Comparison of ENCODE assay signal across 22 cellular contexts in the genomic region with DNA sequence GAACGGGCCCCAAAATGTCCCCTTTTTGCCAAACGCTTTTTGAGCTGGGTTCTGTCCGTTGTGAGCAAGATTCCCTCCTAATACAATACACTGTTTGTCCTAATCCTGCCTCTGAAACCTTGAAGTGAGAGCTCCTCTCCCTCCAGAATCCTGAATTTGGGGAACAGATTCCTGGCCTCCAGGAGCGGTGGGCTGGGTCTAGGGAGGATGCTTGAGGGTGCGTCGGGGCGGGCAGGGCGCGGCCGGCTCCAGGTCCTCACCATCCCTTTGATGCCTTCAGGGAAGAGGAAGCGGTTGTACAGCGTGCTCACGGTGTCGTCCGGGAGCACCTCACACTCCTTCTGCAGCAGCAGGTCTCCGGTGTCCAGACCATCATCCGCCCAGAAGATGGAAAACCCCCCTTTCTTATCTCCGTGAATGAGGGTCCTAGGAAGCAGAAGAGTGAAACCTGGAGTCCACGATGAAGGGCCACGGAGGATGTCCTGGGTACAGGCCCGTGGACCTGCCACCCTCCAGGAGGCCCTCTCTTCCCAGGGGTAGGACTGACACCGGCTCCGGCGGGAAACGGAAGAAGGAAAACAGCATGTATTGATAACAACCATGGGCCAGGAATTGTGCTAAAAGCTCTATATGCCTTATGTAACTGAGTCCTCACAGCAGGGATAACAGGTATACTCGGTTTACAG. TPM values are rescaled to one million over a fixed set of nuclear protein-coding genes. Genes with fewer than 3 reads are reported as not detected.
"Had no signal": no experiment of that assay in that cellular context is flagged by ENCODE, and none has a peak within 500 bp of the region (broad histone marks: within the 10 kb centered on the region; RNA-seq: fewer than 3 reads in every experiment).

No MANE protein-coding gene starts in this region.

- DNase-seq: activated CD4-positive, alpha-beta T cell treated with anti-CD3 and anti-CD28 coated beads, Interleukin-2, amount 10 ng/mL, durations not matched to agents 7 days and 5 days; activated CD8-positive, alpha-beta T cell treated with anti-CD3 and anti-CD28 coated beads, Interleukin-2, amount 10 ng/mL, durations not matched to agents 7 days and 5 days; activated effector memory CD4-positive, alpha-beta T cell treated with anti-CD3 and anti-CD28 coated beads, Interleukin-2, amount 50 U/mL, for 16 hours; activated naive CD4-positive, alpha-beta T cell treated with anti-CD3 and anti-CD28 coated beads for 36 hours; activated naive CD8-positive, alpha-beta T cell treated with anti-CD3 and anti-CD28 coated beads for 36 hours; aorta; cerebellar nuclear complex; effector CD8-positive, alpha-beta T cell; gastrocnemius medialis; glutamatergic neuron; left ventricle myocardium superior; mammary epithelial cell; midbrain; naive thymus-derived CD4-positive, alpha-beta T cell; right cardiac atrium; stimulated activated CD4-positive, alpha-beta T cell treated with anti-CD3 and anti-CD28 coated beads, Interleukin-2, amount 100 ng/mL, for 48 hours; stimulated activated naive CD4-positive, alpha-beta T cell treated with Interleukin-2 at 50 U/mL for 16 hours; trophoblast cell had no signal

- ATAC-seq: activated CD4-positive, CD25-positive, alpha-beta regulatory T cell treated with anti-CD3 and anti-CD28 coated beads, Interleukin-2, amount 50 U/mL, for 24 hours; activated CD8-positive, alpha-beta T cell treated with anti-CD3 and anti-CD28 coated beads, Interleukin-2, amount 10 ng/mL, durations not matched to agents 7 days and 5 days; body of pancreas; left ventricle myocardium superior; naive thymus-derived CD4-positive, alpha-beta T cell; right cardiac atrium; T-cell had no signal

RNA-seq across cellular contexts. Expression of gene ALDH1L1, which starts 23.2 kb away (rescaled TPM):
- total RNA-seq: activated CD4-positive, alpha-beta T cell treated with anti-CD3 and anti-CD28 coated beads, Interleukin-2, amount 10 ng/mL, durations not matched to agents 7 days and 5 days; activated CD8-positive, alpha-beta T cell treated with anti-CD3 and anti-CD28 coated beads, Interleukin-2, amount 10 ng/mL, durations not matched to agents 7 days and 5 days; activated naive CD4-positive, alpha-beta T cell treated with anti-CD3 and anti-CD28 coated beads for 36 hours; activated naive CD8-positive, alpha-beta T cell treated with anti-CD3 and anti-CD28 coated beads for 36 hours; dermis microvascular lymphatic vessel endothelial cell; naive thymus-derived CD4-positive, alpha-beta T cell had no signal
